Comparison of ENCODE assay signal across 6 cellular contexts in the genomic region with DNA sequence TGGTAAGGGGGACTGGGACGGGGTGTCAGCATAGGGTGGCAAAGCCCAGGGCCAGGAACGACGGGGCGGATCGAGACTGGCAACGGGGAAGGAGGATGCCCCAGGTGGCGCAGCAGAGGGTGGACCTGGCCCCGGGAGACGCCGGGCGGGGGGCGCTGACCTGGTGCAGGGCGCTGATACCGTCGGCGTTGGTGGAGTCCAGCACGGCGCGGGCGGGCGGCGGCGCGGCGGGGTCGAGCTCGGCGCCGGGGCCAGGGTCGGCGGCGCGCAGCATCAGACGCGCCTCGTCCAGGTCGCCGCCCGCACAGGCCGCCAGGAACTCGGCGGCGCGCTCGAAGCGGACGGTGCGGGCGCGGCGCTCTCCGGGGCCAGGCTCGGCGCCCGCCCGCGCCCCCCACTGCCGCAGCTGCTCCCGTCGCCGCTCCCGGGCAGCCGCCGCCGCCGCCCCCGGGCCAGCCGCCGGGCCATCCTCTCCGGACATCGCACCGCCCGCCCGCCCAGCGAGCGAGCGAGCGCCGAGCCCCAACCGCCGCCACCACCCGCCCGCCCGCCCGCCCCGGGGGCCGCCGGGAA. TPM values are rescaled to one million over a fixed set of nuclear protein-coding genes. Genes with fewer than 3 reads are reported as not detected.
DNase-seq lines count a peak whose midpoint lies in the region; ATAC-seq lines count a peak whose summit lies in the region.

No MANE protein-coding gene starts in this region.

- H3K27ac ChIP-seq in iPS-20b (ENCODE audit: low read length): no peak overlapping the region

- no peaks in the 10 kb centered on the region for H3K36me3 ChIP-seq in iPS-20b (ENCODE audit: insufficient read depth, low read depth, low read length)

- peaks cover 36% of the 10 kb centered on the region for H3K4me1 Mint-ChIP-seq in activated CD8-positive, alpha-beta memory T cell treated with anti-CD3 and anti-CD28 coated beads, Interleukin-2, amount 10 ng/mL, durations not matched to agents 7 days and 5 days

- CTCF ChIA-PET in activated CD8-positive, alpha-beta memory T cell treated with anti-CD3 and anti-CD28 coated beads, Interleukin-2, amount 10 ng/mL, durations not matched to agents 7 days and 5 days (lab: Charles Lee): interaction anchor here (0.6 to 3.7 kb wide), 10 partner anchors 9 to 599 kb away, joined by 3 to 17 read pairs (median 3); no protein-coding TSS in a partner anchor

- H3K9me3 ChIP-seq in iPS-20b (ENCODE audit: insufficient read depth, low read depth, low read length): no peaks in the 10 kb centered on the region

- H3K27me3 ChIP-seq in iPS-20b (ENCODE audit: insufficient read depth, low read length): no peaks in the 10 kb centered on the region

- DNase-seq in activated CD8-positive, alpha-beta memory T cell treated with anti-CD3 and anti-CD28 coated beads, Interleukin-2, amount 10 ng/mL, durations not matched to agents 7 days and 5 days: peak; percentile 56
- no peak for DNase-seq in activated CD8-positive, alpha-beta memory T cell treated with anti-CD3 and anti-CD28 coated beads, Interleukin-2, amount 50 U/mL, for 4 hours
- DNase-seq in T follicular helper cell (ENCODE audit: low read depth) (peak; percentile 7), COR-L47 (lab: John Stamatoyannopoulos, UW) (no peak), activated gamma-delta T cell treated with Interleukin-2 at 50 U/mL for 16 hours (no peak)

- H3K9ac ChIP-seq in iPS-20b (ENCODE audit: low read depth, low read length): peak overlapping the region; percentile 72; the same call in 1 of the 2 replicates

- H3K36me3 Mint-ChIP-seq in activated CD8-positive, alpha-beta memory T cell treated with anti-CD3 and anti-CD28 coated beads, Interleukin-2, amount 10 ng/mL, durations not matched to agents 7 days and 5 days: peaks cover 4% of the 10 kb centered on the region

- H3K27ac Mint-ChIP-seq in activated CD8-positive, alpha-beta memory T cell treated with anti-CD3 and anti-CD28 coated beads, Interleukin-2, amount 10 ng/mL, durations not matched to agents 7 days and 5 days: peak overlapping the region; percentile 96

- H3K4me3 Mint-ChIP-seq in activated CD8-positive, alpha-beta memory T cell treated with anti-CD3 and anti-CD28 coated beads, Interleukin-2, amount 10 ng/mL, durations not matched to agents 7 days and 5 days: peak overlapping the region; percentile 97

- peaks cover 3% of the 10 kb centered on the region; the same call in 1 of the 2 replicates for H3K4me1 ChIP-seq in iPS-20b (ENCODE audit: insufficient read depth, low read length)

- no peaks in the 10 kb centered on the region for H3K9me3 Mint-ChIP-seq in activated CD8-positive, alpha-beta memory T cell treated with anti-CD3 and anti-CD28 coated beads, Interleukin-2, amount 10 ng/mL, durations not matched to agents 7 days and 5 days (ENCODE audit: low read depth)

- peak overlapping the region; percentile 89 for H3K4me3 ChIP-seq in iPS-20b (ENCODE audit: low read length)

- H3K27me3 Mint-ChIP-seq in activated CD8-positive, alpha-beta memory T cell treated with anti-CD3 and anti-CD28 coated beads, Interleukin-2, amount 10 ng/mL, durations not matched to agents 7 days and 5 days: peaks cover 2% of the 10 kb centered on the region

- peak; percentile 17 for ATAC-seq in activated CD8-positive, alpha-beta memory T cell treated with anti-CD3 and anti-CD28 coated beads, Interleukin-2, amount 10 ng/mL, durations not matched to agents 7 days and 5 days

RNA-seq across cellular contexts. Expression of gene PPP1R12C, which starts 0.3 kb away (rescaled TPM):
- 100 to 1,000 TPM; 134 to 144 TPM for total RNA-seq in activated CD8-positive, alpha-beta memory T cell treated with anti-CD3 and anti-CD28 coated beads, Interleukin-2, amount 10 ng/mL, durations not matched to agents 7 days and 5 days

RNA-seq across cellular contexts. Expression of gene TNNT1, which starts 31.9 kb away (rescaled TPM):
- 1 to 10 TPM in 1 of 2 experiments, under 1 TPM in 1; 0.41 to 1.0 TPM for total RNA-seq in activated CD8-positive, alpha-beta memory T cell treated with anti-CD3 and anti-CD28 coated beads, Interleukin-2, amount 10 ng/mL, durations not matched to agents 7 days and 5 days

RNA-seq across cellular contexts. Expression of gene TNNI3, which starts 40.4 kb away (rescaled TPM):
- total RNA-seq in activated CD8-positive, alpha-beta memory T cell treated with anti-CD3 and anti-CD28 coated beads, Interleukin-2, amount 10 ng/mL, durations not matched to agents 7 days and 5 days: not detected

RNA-seq across cellular contexts. Expression of gene EPS8L1, which starts 41.5 kb away (rescaled TPM):
- total RNA-seq in activated CD8-positive, alpha-beta memory T cell treated with anti-CD3 and anti-CD28 coated beads, Interleukin-2, amount 10 ng/mL, durations not matched to agents 7 days and 5 days: 1 to 10 TPM; 4.5 to 9.8 TPM

RNA-seq across cellular contexts. Expression of gene DNAAF3, which starts 49.3 kb away (rescaled TPM):
- total RNA-seq in activated CD8-positive, alpha-beta memory T cell treated with anti-CD3 and anti-CD28 coated beads, Interleukin-2, amount 10 ng/mL, durations not matched to agents 7 days and 5 days: under 1 TPM in 1 of 2 experiments, not detected in 1; 0.35 TPM

Comparison
In these comparisons a context has a peak if more than half of its experiments do, and no peak if none do; other contexts are left out.
1. DNase-seq: peak in activated CD8-positive, alpha-beta memory T cell treated with anti-CD3 and anti-CD28 coated beads, Interleukin-2, amount 10 ng/mL, durations not matched to agents 7 days and 5 days (single experiment) and T follicular helper cell (single experiment); none in activated CD8-positive, alpha-beta memory T cell treated with anti-CD3 and anti-CD28 coated beads, Interleukin-2, amount 50 U/mL, for 4 hours (single experiment), COR-L47 (single experiment) and activated gamma-delta T cell treated with Interleukin-2 at 50 U/mL for 16 hours (single experiment).